Comparison of ENCODE assay signal across 20 cellular contexts in genomic region chr1:41521766-41522165, GRCh38. TPM values are rescaled to one million over a fixed set of nuclear protein-coding genes. Genes with fewer than 3 reads are reported as not detected.
"Had no signal": no experiment of that assay in that cellular context is flagged by ENCODE, and none has a peak within 500 bp of the region (broad histone marks: within the 10 kb centered on the region; RNA-seq: fewer than 3 reads in every experiment).

No MANE protein-coding gene starts in this region.

- ATAC-seq: activated CD4-positive, CD25-positive, alpha-beta regulatory T cell treated with anti-CD3 and anti-CD28 coated beads, Interleukin-2, amount 50 U/mL, for 24 hours; left ventricle myocardium superior had no signal

- H3K9me3 Mint-ChIP-seq: activated CD4-positive, alpha-beta T cell treated with anti-CD3 and anti-CD28 coated beads, Interleukin-2, amount 10 ng/mL, durations not matched to agents 7 days and 5 days; activated naive CD4-positive, alpha-beta T cell treated with anti-CD3 and anti-CD28 coated beads, Interleukin-2, amount 50 U/mL, for 24 hours; T-helper 1 cell treated with Interleukin-12 subunit alpha and Interleukin-12 subunit beta and Interleukin-4 antibody, amounts not matched to agents 30 μg/mL and 1 μg/mL, for 36 hours had no signal

- DNase-seq: activated CD4-positive, alpha-beta T cell treated with anti-CD3 and anti-CD28 coated beads, Interleukin-2, amount 10 ng/mL, durations not matched to agents 7 days and 5 days; activated gamma-delta T cell; erythroblast; foreskin melanocyte; glutamatergic neuron; hippocampal formation; left ventricle myocardium superior; naive thymus-derived CD4-positive, alpha-beta T cell; retina; stimulated activated CD4-positive, alpha-beta T cell treated with anti-CD3 and anti-CD28 coated beads, Interleukin-12 subunit alpha, Interleukin-12 subunit beta, amount 100 ng/mL, for 4 hours; stimulated activated CD4-positive, alpha-beta T cell treated with anti-CD3 and anti-CD28 coated beads, Interleukin-1b, Interleukin-23, amount 100 ng/mL, for 48 hours; stimulated activated CD8-positive, alpha-beta memory T cell treated with anti-CD3 and anti-CD28 coated beads, Interleukin-4, amount 100 ng/mL, for 48 hours; stimulated activated naive CD4-positive, alpha-beta T cell had no signal

- H3K4me3 Mint-ChIP-seq: activated CD4-positive, alpha-beta T cell treated with anti-CD3 and anti-CD28 coated beads, Interleukin-2, amount 10 ng/mL, durations not matched to agents 7 days and 5 days; activated naive CD4-positive, alpha-beta T cell treated with anti-CD3 and anti-CD28 coated beads, Interleukin-2, amount 50 U/mL, for 24 hours; naive thymus-derived CD4-positive, alpha-beta T cell; T-helper 1 cell treated with Interleukin-12 subunit alpha and Interleukin-12 subunit beta and Interleukin-4 antibody, amounts not matched to agents 30 μg/mL and 1 μg/mL, for 36 hours had no signal

- FAIRE-seq: endometrium had no signal

- H3K27me3 Mint-ChIP-seq: activated CD4-positive, alpha-beta T cell treated with anti-CD3 and anti-CD28 coated beads, Interleukin-2, amount 10 ng/mL, durations not matched to agents 7 days and 5 days; activated naive CD4-positive, alpha-beta T cell treated with anti-CD3 and anti-CD28 coated beads, Interleukin-2, amount 50 U/mL, for 24 hours; naive thymus-derived CD4-positive, alpha-beta T cell had no signal

- H3K27ac Mint-ChIP-seq: activated naive CD4-positive, alpha-beta T cell treated with anti-CD3 and anti-CD28 coated beads, Interleukin-2, amount 50 U/mL, for 24 hours; T-helper 1 cell treated with Interleukin-12 subunit alpha and Interleukin-12 subunit beta and Interleukin-4 antibody, amounts not matched to agents 30 μg/mL and 1 μg/mL, for 36 hours had no signal

RNA-seq across cellular contexts. Expression of gene EDN2, which starts 37.3 kb away (rescaled TPM):
- total RNA-seq: activated CD4-positive, alpha-beta T cell treated with anti-CD3 and anti-CD28 coated beads, Interleukin-2, amount 10 ng/mL, durations not matched to agents 7 days and 5 days; activated CD8-positive, alpha-beta memory T cell treated with anti-CD3 and anti-CD28 coated beads for 36 hours; dermis microvascular lymphatic vessel endothelial cell; kidney epithelial cell; naive thymus-derived CD4-positive, alpha-beta T cell had no signal
- polyA plus RNA-seq: naive thymus-derived CD4-positive, alpha-beta T cell had no signal
